19 cellular contexts compared by ENCODE assay signal in genomic region chr2:97997774-97998392, GRCh38. TPM values are rescaled to one million over a fixed set of nuclear protein-coding genes. Genes with fewer than 3 reads are reported as not detected.
A peak's percentile ranks its signal among the peaks of the same experiment; 100 is the strongest.
DNase-seq lines count a peak whose midpoint lies in the region; TF ChIP-seq lines count a peak whose summit lies in the region.
"Had no signal": no experiment of that assay in that cellular context is flagged by ENCODE, and none has a peak within 500 bp of the region (broad histone marks: within the 10 kb centered on the region; RNA-seq: fewer than 3 reads in every experiment).

No MANE protein-coding gene starts in this region.

- TF ChIP-seq CTCF in GM10266 (IDR thresholded peaks at IDR 0.05; ENCODE audit: control insufficient read depth, insufficient read depth, low read depth, missing control alignments): no peak
- TF ChIP-seq CTCF in HFFc6 (IDR thresholded peaks at IDR 0.05): no peak
- TF ChIP-seq CTCF in ovary (IDR thresholded peaks at IDR 0.05): no peak

- no peaks in the 10 kb centered on the region for H3K9me3 ChIP-seq in ovary
- H3K9me3 ChIP-seq: SJSA1 had no signal

- no peak overlapping the region for H3K27ac Mint-ChIP-seq in HFFc6
- H3K27ac Mint-ChIP-seq: activated CD4-positive, alpha-beta memory T cell treated with anti-CD3 and anti-CD28 coated beads for 36 hours; stimulated activated naive B cell treated with anti-CD40 and anti-IgM and Interleukin-4, amounts not matched to agents 10 μg/mL and 1 μg/mL and 100 μg/mL, for 72 hours had no signal

- TF ChIP-seq EP300 in ovary (IDR thresholded peaks at IDR 0.05): no peak

- 84 to 86% (median 85%) methylated on average over 8 of the region's 8 CpGs for WGBS in ovary, 3 donors

- no peak for TF ChIP-seq POLR2A in ovary (IDR thresholded peaks at IDR 0.05)

- peaks cover 4% of the 10 kb centered on the region for H3K4me1 ChIP-seq in ovary (ENCODE audit: insufficient read depth)

- H3K27me3 Mint-ChIP-seq in HFFc6 (ENCODE audit: insufficient read depth): peaks cover 2% of the 10 kb centered on the region; the same call in 1 of the 2 replicates
- H3K27me3 Mint-ChIP-seq: activated CD4-positive, alpha-beta memory T cell treated with anti-CD3 and anti-CD28 coated beads for 36 hours; stimulated activated naive B cell treated with anti-CD40 and anti-IgM and Interleukin-4, amounts not matched to agents 10 μg/mL and 1 μg/mL and 100 μg/mL, for 72 hours had no signal

- H3K36me3 Mint-ChIP-seq in HFFc6 (ENCODE audit: low read depth): no peaks in the 10 kb centered on the region
- H3K36me3 Mint-ChIP-seq: activated CD4-positive, alpha-beta memory T cell treated with anti-CD3 and anti-CD28 coated beads for 36 hours had no signal

- peaks cover 19% of the 10 kb centered on the region for H3K4me1 Mint-ChIP-seq in HFFc6 (ENCODE audit: low read depth)

- no peak overlapping the region for H3K4me3 Mint-ChIP-seq in HFFc6
- H3K4me3 Mint-ChIP-seq: activated CD4-positive, alpha-beta memory T cell treated with anti-CD3 and anti-CD28 coated beads for 36 hours; stimulated activated naive B cell treated with anti-CD40 and anti-IgM and Interleukin-4, amounts not matched to agents 10 μg/mL and 1 μg/mL and 100 μg/mL, for 72 hours had no signal

- no peaks in the 10 kb centered on the region for H3K9me3 Mint-ChIP-seq in HFFc6
- H3K9me3 Mint-ChIP-seq: activated CD4-positive, alpha-beta memory T cell treated with anti-CD3 and anti-CD28 coated beads for 36 hours; stimulated activated naive B cell treated with anti-CD40 and anti-IgM and Interleukin-4, amounts not matched to agents 10 μg/mL and 1 μg/mL and 100 μg/mL, for 72 hours had no signal

- H3K27ac ChIP-seq in ovary: no peak overlapping the region
- H3K27ac ChIP-seq: GM23248, parathyroid adenoma, SJSA1 had no signal

- H3K4me3 ChIP-seq in ovary: no peak overlapping the region
- H3K4me3 ChIP-seq: GM23248, SJSA1, smooth muscle cell had no signal

- no peaks in the 10 kb centered on the region for H3K36me3 ChIP-seq in ovary

- DNase-seq in DMS53 treated with DMSO at 0.1 percent for 48 hours (lab: John Stamatoyannopoulos, UW; ENCODE audit: unreplicated experiment): peak; percentile 99
- peak; percentile 98 for DNase-seq in NCI-H146 (lab: John Stamatoyannopoulos, UW)
- peak; percentile 93 to 95 for DNase-seq in NCI-H526 (lab: John Stamatoyannopoulos, UW)
- peak; percentile 74 for DNase-seq in islet precursor cell
- DNase-seq in GM10266 (ENCODE audit: extremely low spot score): no peak
- no peak for DNase-seq in HFFc6
- DNase-seq in stimulated activated CD4-positive, alpha-beta T cell treated with anti-CD3 and anti-CD28 coated beads, Interleukin-15, amount 100 ng/mL, for 24 hours: no peak
- no peak for DNase-seq in ovary
- DNase-seq: activated CD4-positive, alpha-beta memory T cell treated with anti-CD3 and anti-CD28 coated beads for 36 hours; activated effector memory CD4-positive, alpha-beta T cell treated with Interleukin-2 at 50 U/mL for 16 hours; dermis blood vessel endothelial cell; DND-41; GM23248; hippocampal formation; left colon; stimulated activated naive B cell treated with anti-CD40 and anti-IgM and Interleukin-4, amounts not matched to agents 10 μg/mL and 1 μg/mL and 100 μg/mL, for 72 hours had no signal

- H3K27me3 ChIP-seq in ovary: no peaks in the 10 kb centered on the region

- intact Hi-C loops in ovary (cut with DNase I): loop anchor here in 1 of 4 donors (10.0 kb wide), 1 partner anchor 157 kb away; no protein-coding TSS in a partner anchor

RNA-seq across cellular contexts. Expression of gene TMEM131, which starts 2.1 kb away (rescaled TPM):
- 10 to 100 TPM; 39.2 to 49.5 (median 45.1) TPM for total RNA-seq in HFFc6 (2021; fragmentation: NEBNext Ultra II Directional; extraction: Animal tissue kit (Norgen Biotek cat#: 25700))
- 10 to 100 TPM; 29.3 to 44.0 (median 38.4) TPM for total RNA-seq in ovary
- 10 to 100 TPM; 16.1 to 40.7 TPM for polyA plus RNA-seq in ovary

Comparison
In these comparisons a context has a peak if more than half of its experiments do, and no peak if none do; other contexts are left out.
1. DNase-seq: peak in DMS53 treated with DMSO at 0.1 percent for 48 hours (single experiment), NCI-H146 (single experiment), NCI-H526 (2 of 2) and islet precursor cell (single experiment); none in GM10266 (single experiment), HFFc6 (single experiment), stimulated activated CD4-positive, alpha-beta T cell treated with anti-CD3 and anti-CD28 coated beads, Interleukin-15, amount 100 ng/mL, for 24 hours (single experiment) and ovary (0 of 5).